ENCODE assay signal across 22 cellular contexts in genomic region chr1:101484896-101485412, GRCh38.
DNase-seq lines count a peak whose midpoint lies in the region; ATAC-seq, FAIRE-seq and TF ChIP-seq lines count a peak whose summit lies in the region.
"Had no signal": no experiment of that assay in that cellular context is flagged by ENCODE, and none has a peak within 500 bp of the region (broad histone marks: within the 10 kb centered on the region; RNA-seq: fewer than 3 reads in every experiment).

No MANE protein-coding gene starts in this region.

- intact Hi-C loops in heart right ventricle (cut with DNase I): no loop called here
- intact Hi-C loops in left ventricle myocardium inferior (cut with micrococcal nuclease): no loop called here
- intact Hi-C loops in activated CD4-positive, alpha-beta T cell treated with anti-CD3 and anti-CD28 coated beads, Interleukin-2, amount 10 ng/mL, durations not matched to agents 24 days and 14 days (cut with micrococcal nuclease): no loop called here

- peak; percentile 99 for FAIRE-seq in endometrium (lab: Jason Lieb, UNC)
- FAIRE-seq: A204.1, GM12878, GM19239 had no signal

- 52 to 56% methylated on average over 2 of the region's 2 CpGs for WGBS in heart right ventricle, 2 donors

- H3K4me3 Mint-ChIP-seq in activated CD4-positive, alpha-beta T cell treated with anti-CD3 and anti-CD28 coated beads, Interleukin-2, amount 10 ng/mL, durations not matched to agents 24 days and 14 days: no peak overlapping the region
- H3K4me3 Mint-ChIP-seq: CD4-positive, alpha-beta T cell; GM23338 had no signal

- H3K4me3 ChIP-seq in heart right ventricle: no peak overlapping the region
- no peak overlapping the region for H3K4me3 ChIP-seq in left ventricle myocardium inferior
- H3K4me3 ChIP-seq: GM12878, GM23338 had no signal

- peaks cover 0 to 11% (median under 1%) of the 10 kb centered on the region in 11 donors for H3K9me3 ChIP-seq in heart right ventricle
- H3K9me3 ChIP-seq in left ventricle myocardium inferior (replicated peaks): peaks cover 11% of the 10 kb centered on the region

- H3K36me3 ChIP-seq in heart right ventricle (no peaks in the 10 kb centered on the region), left ventricle myocardium inferior (no peaks in the 10 kb centered on the region)
- H3K36me3 ChIP-seq: BE2C had no signal

- H3K27ac Mint-ChIP-seq in activated CD4-positive, alpha-beta T cell treated with anti-CD3 and anti-CD28 coated beads, Interleukin-2, amount 10 ng/mL, durations not matched to agents 24 days and 14 days: no peak overlapping the region
- H3K27ac Mint-ChIP-seq: CD4-positive, alpha-beta T cell; GM23338 had no signal

- peaks cover 18% of the 10 kb centered on the region for H3K27me3 Mint-ChIP-seq in activated CD4-positive, alpha-beta T cell treated with anti-CD3 and anti-CD28 coated beads, Interleukin-2, amount 10 ng/mL, durations not matched to agents 24 days and 14 days
- H3K27me3 Mint-ChIP-seq: CD4-positive, alpha-beta T cell had no signal

- no peaks in the 10 kb centered on the region for H3K27me3 ChIP-seq in heart right ventricle
- H3K27me3 ChIP-seq in left ventricle myocardium inferior (ENCODE audit: low read depth): no peaks in the 10 kb centered on the region
- H3K27me3 ChIP-seq: BE2C had no signal

- H3K4me1 ChIP-seq in heart right ventricle (peaks cover 0 to 11% (median 0%) of the 10 kb centered on the region in 9 donors), left ventricle myocardium inferior (no peaks in the 10 kb centered on the region)

- no peaks in the 10 kb centered on the region for H3K4me1 Mint-ChIP-seq in activated CD4-positive, alpha-beta T cell treated with anti-CD3 and anti-CD28 coated beads, Interleukin-2, amount 10 ng/mL, durations not matched to agents 24 days and 14 days

- H3K27ac ChIP-seq in heart right ventricle (no peak overlapping the region), left ventricle myocardium inferior (replicated peaks) (no peak overlapping the region)

- TF ChIP-seq CTCF in heart right ventricle (IDR thresholded peaks at IDR 0.05): no peak
- no peak for TF ChIP-seq CTCF in left ventricle myocardium inferior (IDR thresholded peaks at IDR 0.05; ENCODE audit: borderline replicate concordance)

- peak in 5 of 8 donors; percentile 30 to 84 (median 58) for ATAC-seq in heart right ventricle
- ATAC-seq: GM12878, GM23338, PC-3 had no signal

- H3K36me3 Mint-ChIP-seq in activated CD4-positive, alpha-beta T cell treated with anti-CD3 and anti-CD28 coated beads, Interleukin-2, amount 10 ng/mL, durations not matched to agents 24 days and 14 days (ENCODE audit: low read depth): no peaks in the 10 kb centered on the region

- DNase-seq in heart right ventricle: no peak
- no peak for DNase-seq in left ventricle myocardium inferior
- DNase-seq in myocyte (ENCODE audit: low read depth): peak; percentile 11
- DNase-seq in NCI-H510A (lab: John Stamatoyannopoulos, UW): no peak
- no peak for DNase-seq in NCI-H1930 (lab: John Stamatoyannopoulos, UW)
- DNase-seq in activated CD4-positive, alpha-beta T cell treated with anti-CD3 and anti-CD28 coated beads, Interleukin-2, amount 10 ng/mL, durations not matched to agents 24 days and 14 days: no peak
- DNase-seq: BE2C; CD4-positive, alpha-beta T cell; DMS153; GF-D8; HCEC 1CT; MM.1S; NCI-H1694 treated with DMSO at 0.1 percent for 48 hours; NCI-H2107; NCI-H2227 treated with DMSO at 0.1 percent for 48 hours; PC-3; RPMI8226 had no signal

- H3K9me3 Mint-ChIP-seq in activated CD4-positive, alpha-beta T cell treated with anti-CD3 and anti-CD28 coated beads, Interleukin-2, amount 10 ng/mL, durations not matched to agents 24 days and 14 days: no peaks in the 10 kb centered on the region
